ENCODE assay signal across 11 cellular contexts in the genomic region with DNA sequence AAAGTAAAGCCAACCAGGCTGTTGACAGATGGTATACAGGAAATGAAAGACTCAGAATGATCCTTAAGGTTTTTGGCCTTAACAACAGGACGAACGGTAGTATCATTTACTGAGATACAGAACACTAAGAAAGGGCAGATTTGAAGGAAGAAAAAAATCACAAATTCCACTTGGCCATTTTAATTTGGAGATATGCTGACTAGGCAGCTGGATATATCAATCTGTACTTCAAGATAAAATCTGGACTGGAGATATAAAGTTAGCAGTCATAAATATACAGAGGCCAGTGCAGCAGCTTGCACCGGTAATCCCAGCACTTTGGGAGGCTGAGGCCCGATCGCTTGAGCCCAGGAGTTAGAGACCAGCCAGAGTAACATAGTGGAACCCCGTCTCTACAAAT. TPM values are rescaled to one million over a fixed set of nuclear protein-coding genes. Genes with fewer than 3 reads are reported as not detected.
DNase-seq lines count a peak whose midpoint lies in the region; ATAC-seq, FAIRE-seq and TF ChIP-seq lines count a peak whose summit lies in the region.
"Had no signal": no experiment of that assay in that cellular context is flagged by ENCODE, and none has a peak within 500 bp of the region (broad histone marks: within the 10 kb centered on the region; RNA-seq: fewer than 3 reads in every experiment).

No MANE protein-coding gene starts in this region.

- H3K4me3 ChIP-seq in HepG2 (replicated peaks in 1 of 3; ENCODE audit: insufficient read depth in 1 of 3, low read depth in 2 of 3, low read length in 3 of 3): peak overlapping the region; percentile 76 to 94 (median 81)
- peak overlapping the region in 1 of 3 donors; percentile 84 for H3K4me3 ChIP-seq in right lobe of liver
- 0 out of 2 replicates have a peak overlapping the region, but pooled peaks have one; percentile 81 for H3K4me3 ChIP-seq in iPS-18c (ENCODE audit: insufficient read depth, low read depth, low read length)

- H3K36me3 ChIP-seq in HepG2 (replicated peaks in 1 of 2; ENCODE audit: control insufficient read depth in 1 of 2, insufficient read depth in 2 of 2, low read length in 2 of 2) (no peaks in the 10 kb centered on the region; a peak in 1 of 5 replicates), right lobe of liver (no peaks in the 10 kb centered on the region)

- H3K27me3 Mint-ChIP-seq in activated T-helper 17 cell treated with anti-CD3 and anti-CD28 coated beads, Interleukin-2, amount 50 U/mL, for 72 hours: no peaks in the 10 kb centered on the region

- BruUV-seq in HepG2 (replicated peaks; lab: Mats Ljungman, UMichigan): no TSS peak

- H3K36me3 Mint-ChIP-seq in activated T-helper 17 cell treated with anti-CD3 and anti-CD28 coated beads, Interleukin-2, amount 50 U/mL, for 72 hours (ENCODE audit: low read depth): peaks cover 7% of the 10 kb centered on the region

- CTCF ChIA-PET in HepG2 (lab: Yijun Ruan, JAX; ENCODE audit: low intra/inter-chr PET ratio, low total read pairs): no interaction called here

- ATAC-seq in HepG2 (no peak), right lobe of liver (no peak), HG03460 (IDR thresholded peaks at IDR 0.05; ENCODE audit: unreplicated experiment) (no peak)
- no peak for ATAC-seq in activated T-helper 17 cell treated with anti-CD3 and anti-CD28 coated beads, Interleukin-2, amount 50 U/mL, for 72 hours (replicated peaks)
- ATAC-seq: left lung had no signal

- H3K27me3 ChIP-seq in HepG2 (ENCODE audit: control insufficient read depth in 1 of 2, insufficient read depth in 2 of 2, low read length in 2 of 2) (no peaks in the 10 kb centered on the region; a peak in 1 of 5 replicates), right lobe of liver (no peaks in the 10 kb centered on the region)
- H3K27me3 ChIP-seq: left lung had no signal

- H3K9me3 ChIP-seq in HepG2 (ENCODE audit: low read length): no peaks in the 10 kb centered on the region
- H3K9me3 ChIP-seq in right lobe of liver: no peaks in the 10 kb centered on the region
- H3K9me3 ChIP-seq in iPS-18c (ENCODE audit: control insufficient read depth, insufficient read depth, low read length): no peaks in the 10 kb centered on the region
- H3K9me3 ChIP-seq: left lung had no signal

- TF ChIP-seq EP300 in HepG2 (IDR thresholded peaks at IDR 0.05; ENCODE audit: low read depth in 2 of 2, low read length in 2 of 2): no peak
- TF ChIP-seq EP300 in HepG2 (CRISPR knock-in tag; IDR thresholded peaks at IDR 0.05; ENCODE audit: borderline replicate concordance): no peak

- peak overlapping the region; percentile 91; the same call in 1 of the 2 replicates for H3K9ac ChIP-seq in HepG2 (ENCODE audit: insufficient read depth, low read depth, low read length)

- peak overlapping the region; percentile 80 for H3K4me2 ChIP-seq in HepG2 (ENCODE audit: low read depth, low read length)

- intact Hi-C loops in HepG2 (cut with micrococcal nuclease; ENCODE audit: unreplicated experiment): loop anchor here (10.0 kb wide), 1 partner anchor 64 kb away; no protein-coding TSS in a partner anchor
- intact Hi-C loops in right lobe of liver (cut with DNase I): no loop called here

- WGBS in HepG2 (ENCODE audit: low lambda C conversion rate): 57% methylated on average over 6 of the region's 6 CpGs
- 65% methylated on average over 6 of the region's 6 CpGs for WGBS in right lobe of liver (ENCODE audit: insufficient coverage, low coverage, low lambda C conversion rate, missing lambda C conversion rate)

- no peak overlapping the region for H2AFZ ChIP-seq in HepG2 (ENCODE audit: low read length)

- peak overlapping the region; percentile 97 for H3K4me3 Mint-ChIP-seq in activated T-helper 17 cell treated with anti-CD3 and anti-CD28 coated beads, Interleukin-2, amount 50 U/mL, for 72 hours

- TF ChIP-seq RAD21 in HepG2 (CRISPR knock-in tag; IDR thresholded peaks at IDR 0.05): no peak

- no peak for DNase-seq in HepG2 (ENCODE audit: low spot score)
- DNase-seq in right lobe of liver: no peak
- DNase-seq in medulla oblongata (ENCODE audit: extremely low spot score): no peak
- no peak for DNase-seq in NCI-H1048 (lab: John Stamatoyannopoulos, UW)
- DNase-seq in NCI-H1436 treated with DMSO at 0.1 percent for 48 hours (lab: John Stamatoyannopoulos, UW): no peak
- DNase-seq: left lung, NCI-H345 had no signal

- TF ChIP-seq POLR2A in HepG2 (IDR thresholded peaks at IDR 0.05; ENCODE audit: insufficient read depth in 1 of 2, low read depth in 2 of 2, low read length in 2 of 2) (no peak), right lobe of liver (IDR thresholded peaks at IDR 0.05) (no peak)

- no peak for TF ChIP-seq CTCF in HepG2 (CRISPR knock-in tag; IDR thresholded peaks at IDR 0.05)
- TF ChIP-seq CTCF in right lobe of liver (IDR thresholded peaks at IDR 0.05): no peak

- no peaks in the 10 kb centered on the region for H3K9me3 Mint-ChIP-seq in activated T-helper 17 cell treated with anti-CD3 and anti-CD28 coated beads, Interleukin-2, amount 50 U/mL, for 72 hours

- peaks cover 15% of the 10 kb centered on the region for H3K4me1 ChIP-seq in HepG2 (ENCODE audit: insufficient read depth, low read length)
- peaks cover 0 to 23% (median 3%) of the 10 kb centered on the region in 4 donors for H3K4me1 ChIP-seq in right lobe of liver

- FAIRE-seq in HepG2 (lab: Jason Lieb, UNC): no peak
- FAIRE-seq: GM19239 had no signal

- no peaks in the 10 kb centered on the region for H4K20me1 ChIP-seq in HepG2 (ENCODE audit: insufficient read depth, low read length)

- H3K79me2 ChIP-seq in HepG2 (ENCODE audit: insufficient read depth, low read length): peaks cover 38% of the 10 kb centered on the region

- H3K27ac ChIP-seq in HepG2 (ENCODE audit: extremely low read length, insufficient read depth, low read length): no peak overlapping the region
- H3K27ac ChIP-seq in right lobe of liver: no peak overlapping the region

- POLR2A ChIA-PET in HepG2 (lab: Yijun Ruan, JAX): no interaction called here

- peak overlapping the region; percentile 99 for H3K27ac Mint-ChIP-seq in activated T-helper 17 cell treated with anti-CD3 and anti-CD28 coated beads, Interleukin-2, amount 50 U/mL, for 72 hours

- in situ Hi-C loops in HepG2 (cut with HindIII; ENCODE audit: extremely low pct_ligation_motif_present, low pct_unique_long_range_greater_than_20kb): no loop called here

- H3K4me1 Mint-ChIP-seq in activated T-helper 17 cell treated with anti-CD3 and anti-CD28 coated beads, Interleukin-2, amount 50 U/mL, for 72 hours: peaks cover 17% of the 10 kb centered on the region

RNA-seq across cellular contexts. Expression of gene NVL, which starts 1.3 kb away (rescaled TPM):
- total RNA-seq in HepG2 (2016; rRNA removed; fragmentation: Illumina TruSeq; extraction: Trizol): 18.2 and 21.0 TPM in 2 replicates
- total RNA-seq in HepG2 (2016; cell fraction: cytosol; rRNA removed; fragmentation: Illumina TruSeq; extraction: Trizol; ENCODE audit: low read depth): 7.4 and 8.8 TPM in 2 replicates
- 21.2 and 22.7 TPM in 2 replicates for total RNA-seq in HepG2 (2016; cell fraction: insoluble cytoplasmic fraction; rRNA removed; fragmentation: Illumina TruSeq; extraction: Trizol)
- 10.7 and 11.3 TPM in 2 replicates for total RNA-seq in HepG2 (2016; cell fraction: membrane; rRNA removed; fragmentation: Illumina TruSeq; extraction: Trizol)
- total RNA-seq in HepG2 (2016; cell fraction: nucleus; rRNA removed; fragmentation: Illumina TruSeq; extraction: Trizol): 35.2 and 36.4 TPM in 2 replicates
- polyA plus RNA-seq in HepG2 (2011; rRNA removed): 7.6 and 8.3 TPM in 2 replicates
- 4.7 and 6.7 TPM in 2 replicates for polyA plus RNA-seq in HepG2 (2011; cell fraction: cytosol; rRNA removed)
- 7.7 and 8.8 TPM in 2 replicates for polyA plus RNA-seq in HepG2 (2011; cell fraction: nucleus; rRNA removed)
- 8.4 and 8.9 TPM in 2 replicates for polyA plus RNA-seq in HepG2 (2012)
- 4.2 and 5.2 TPM in 2 replicates for polyA plus RNA-seq in HepG2 (2016; cell fraction: cytosol; fragmentation: Illumina TruSeq; extraction: Trizol; ENCODE audit: low read depth)
- 17.3 and 18.5 TPM in 2 replicates for polyA plus RNA-seq in HepG2 (2016; cell fraction: insoluble cytoplasmic fraction; fragmentation: Illumina TruSeq; extraction: Trizol; ENCODE audit: low read depth)
- 6.9 and 8.0 TPM in 2 replicates for polyA plus RNA-seq in HepG2 (2016; cell fraction: membrane; fragmentation: Illumina TruSeq; extraction: Trizol; ENCODE audit: low read depth)
- polyA plus RNA-seq in HepG2 (2016; cell fraction: nucleus; fragmentation: Illumina TruSeq; extraction: Trizol; ENCODE audit: insufficient read depth, low read depth): 24.4 and 33.8 TPM in 2 replicates
- 7.1 and 34.1 TPM in 2 replicates for polyA minus RNA-seq in HepG2 (2011; rRNA and poly(A)+ RNA removed; ENCODE audit: low replicate concordance)
- 6.9 and 7.8 TPM in 2 replicates for polyA minus RNA-seq in HepG2 (2011; cell fraction: cytosol; rRNA and poly(A)+ RNA removed)
- polyA minus RNA-seq in HepG2 (2011; cell fraction: nucleus; rRNA and poly(A)+ RNA removed): 32.3 and 38.8 TPM in 2 replicates
- total RNA-seq in right lobe of liver: 1 to 10 TPM; 4.5 to 8.9 (median 6.8) TPM
- total RNA-seq in activated T-helper 17 cell treated with anti-CD3 and anti-CD28 coated beads, Interleukin-2, amount 50 U/mL, for 72 hours: 10 to 100 TPM; 19.9 to 39.5 TPM

RNA-seq across cellular contexts. Expression of gene CNIH4, which starts 28.0 kb away (rescaled TPM):
- total RNA-seq in HepG2 (2016; rRNA removed; fragmentation: Illumina TruSeq; extraction: Trizol) (30.3 and 51.8 TPM in 2 replicates), right lobe of liver (10 to 100 TPM in 5 of 6 experiments, 1 to 10 TPM in 1; 9.9 to 22.1 (median 18.1) TPM)
- 22.2 and 22.5 TPM in 2 replicates for total RNA-seq in HepG2 (2016; cell fraction: cytosol; rRNA removed; fragmentation: Illumina TruSeq; extraction: Trizol; ENCODE audit: low read depth)
- total RNA-seq in HepG2 (2016; cell fraction: insoluble cytoplasmic fraction; rRNA removed; fragmentation: Illumina TruSeq; extraction: Trizol): 35.5 and 50.0 TPM in 2 replicates
- total RNA-seq in HepG2 (2016; cell fraction: membrane; rRNA removed; fragmentation: Illumina TruSeq; extraction: Trizol): 23.2 and 27.4 TPM in 2 replicates
- 36.2 and 41.0 TPM in 2 replicates for total RNA-seq in HepG2 (2016; cell fraction: nucleus; rRNA removed; fragmentation: Illumina TruSeq; extraction: Trizol)
- 50.4 and 52.9 TPM in 2 replicates for polyA plus RNA-seq in HepG2 (2011; rRNA removed)
- polyA plus RNA-seq in HepG2 (2011; cell fraction: cytosol; rRNA removed): 35.6 and 59.3 TPM in 2 replicates
- 15.6 and 17.8 TPM in 2 replicates for polyA plus RNA-seq in HepG2 (2011; cell fraction: nucleus; rRNA removed)
- polyA plus RNA-seq in HepG2 (2012): 43.8 and 59.5 TPM in 2 replicates
- polyA plus RNA-seq in HepG2 (2016; cell fraction: cytosol; fragmentation: Illumina TruSeq; extraction: Trizol; ENCODE audit: low read depth): 22.0 and 24.7 TPM in 2 replicates
- 31.4 and 34.0 TPM in 2 replicates for polyA plus RNA-seq in HepG2 (2016; cell fraction: insoluble cytoplasmic fraction; fragmentation: Illumina TruSeq; extraction: Trizol; ENCODE audit: low read depth)
- 22.1 and 23.7 TPM in 2 replicates for polyA plus RNA-seq in HepG2 (2016; cell fraction: membrane; fragmentation: Illumina TruSeq; extraction: Trizol; ENCODE audit: low read depth)
- polyA plus RNA-seq in HepG2 (2016; cell fraction: nucleus; fragmentation: Illumina TruSeq; extraction: Trizol; ENCODE audit: insufficient read depth, low read depth): 73.2 and 75.9 TPM in 2 replicates
- 26.3 and 42.7 TPM in 2 replicates for polyA minus RNA-seq in HepG2 (2011; rRNA and poly(A)+ RNA removed; ENCODE audit: low replicate concordance)
- polyA minus RNA-seq in HepG2 (2011; cell fraction: cytosol; rRNA and poly(A)+ RNA removed): 7.6 and 13.7 TPM in 2 replicates
- polyA minus RNA-seq in HepG2 (2011; cell fraction: nucleus; rRNA and poly(A)+ RNA removed): 13.1 and 13.3 TPM in 2 replicates
- total RNA-seq in activated T-helper 17 cell treated with anti-CD3 and anti-CD28 coated beads, Interleukin-2, amount 50 U/mL, for 72 hours: 10 to 100 TPM; 42.6 to 44.8 TPM
